ENCODE assay signal across 24 cellular contexts in genomic region chr11:57802411-57802810, GRCh38. TPM values are rescaled to one million over a fixed set of nuclear protein-coding genes. Genes with fewer than 3 reads are reported as not detected.
"Had no signal": no experiment of that assay in that cellular context is flagged by ENCODE, and none has a peak within 500 bp of the region (broad histone marks: within the 10 kb centered on the region; RNA-seq: fewer than 3 reads in every experiment).

No MANE protein-coding gene starts in this region.

- H3K9me3 ChIP-seq: ascending aorta, neutrophil, pancreas, stomach, thoracic aorta, upper lobe of left lung had no signal

- DNase-seq: activated CD4-positive, alpha-beta T cell treated with anti-CD3 and anti-CD28 coated beads, Interleukin-2, amount 10 ng/mL, durations not matched to agents 24 days and 14 days; activated CD4-positive, CD25-positive, alpha-beta regulatory T cell; activated CD8-positive, alpha-beta T cell treated with anti-CD3 and anti-CD28 coated beads for 36 hours; activated naive CD4-positive, alpha-beta T cell treated with anti-CD3 and anti-CD28 coated beads, Interleukin-2, amount 10 ng/mL, durations not matched to agents 7 days and 5 days; activated naive CD8-positive, alpha-beta T cell treated with anti-CD3 and anti-CD28 coated beads, Interleukin-2, amount 50 U/mL, for 24 hours; activated T-cell treated with anti-CD3 and anti-CD28 coated beads, Interleukin-2, amount 50 U/mL, for 4 hours; effector memory CD4-positive, alpha-beta T cell; foreskin fibroblast; kidney glomerular epithelial cell; pancreas; stimulated activated CD4-positive, alpha-beta T cell treated with anti-CD3 and anti-CD28 coated beads, Interleukin-4, amount 100 ng/mL, for 24 hours; stomach; upper lobe of left lung had no signal

- ATAC-seq: activated CD8-positive, alpha-beta T cell treated with anti-CD3 and anti-CD28 coated beads for 36 hours; activated naive CD8-positive, alpha-beta T cell treated with anti-CD3 and anti-CD28 coated beads, Interleukin-2, amount 50 U/mL, for 24 hours; activated T-cell treated with anti-CD3 and anti-CD28 coated beads, Interleukin-2, amount 50 U/mL, for 4 hours; natural killer cell treated with Interleukin-12 subunit alpha and Interleukin-12 subunit beta and Interleukin-15 and Interleukin-18, amount 100 ng/mL, for 72 hours; pancreas; sciatic nerve; stimulated activated effector memory CD8-positive, alpha-beta T cell treated with anti-CD3 and anti-CD28 coated beads, Interleukin-12 subunit alpha, Interleukin-12 subunit beta, amount 100 ng/mL, for 72 hours had no signal

- H3K27me3 ChIP-seq: ascending aorta, neutrophil, pancreas, stomach, upper lobe of left lung had no signal

- H3K27ac ChIP-seq: ascending aorta, neutrophil, SK-N-MC, thoracic aorta had no signal

- H3K4me3 ChIP-seq: ascending aorta, pancreas, SK-N-MC, stomach, thoracic aorta, upper lobe of left lung had no signal

RNA-seq across cellular contexts. Expression of gene BTBD18, which starts 50.8 kb away (rescaled TPM):
- total RNA-seq: activated CD4-positive, alpha-beta T cell treated with anti-CD3 and anti-CD28 coated beads, Interleukin-2, amount 10 ng/mL, durations not matched to agents 24 days and 14 days; activated CD8-positive, alpha-beta T cell treated with anti-CD3 and anti-CD28 coated beads for 36 hours; activated T-cell treated with anti-CD3 and anti-CD28 coated beads, Interleukin-2, amount 50 U/mL, for 4 hours; ascending aorta; bronchial epithelial cell; chondrocyte; lower leg skin; mesenteric fat pad; natural killer cell treated with Interleukin-12 subunit alpha and Interleukin-12 subunit beta and Interleukin-15 and Interleukin-18, amount 100 ng/mL, for 72 hours; pancreas; sciatic nerve; stomach; thoracic aorta; upper lobe of left lung had no signal
- polyA plus RNA-seq: stomach had no signal
